In the genomic region with DNA sequence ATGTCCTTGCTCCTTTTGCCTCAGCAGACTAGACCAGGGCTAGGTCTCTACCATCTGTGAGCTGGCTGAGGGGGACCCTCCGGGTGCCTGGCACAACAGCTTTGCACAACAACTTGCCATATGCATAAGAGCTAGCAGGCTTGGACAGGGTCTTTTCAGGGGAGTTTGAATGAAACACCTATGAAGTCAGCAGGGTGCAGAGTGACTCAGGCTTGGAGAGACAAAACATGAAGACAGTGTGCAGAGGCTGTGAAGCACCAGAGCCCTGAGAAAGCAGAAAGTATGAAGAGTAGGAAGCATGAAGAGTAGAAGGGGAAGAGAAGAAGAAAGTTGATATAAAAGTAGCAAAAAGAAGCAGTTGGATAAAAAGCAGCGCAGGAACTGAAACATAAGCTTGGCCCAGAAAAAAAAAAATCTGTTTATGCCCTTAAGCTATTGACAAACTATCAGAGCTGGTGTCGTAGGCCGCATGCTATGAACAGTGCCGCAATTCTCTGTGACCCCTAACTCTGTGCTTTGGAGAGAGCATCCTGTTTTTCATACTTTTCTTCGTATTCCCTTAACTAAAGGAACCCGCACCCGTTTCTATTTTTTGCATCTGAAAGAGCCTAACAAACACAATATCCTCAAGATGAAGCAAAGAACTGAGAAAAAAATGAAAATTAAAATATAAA, we compare ENCODE assay signal across 25 cellular contexts. TPM values are rescaled to one million over a fixed set of nuclear protein-coding genes. Genes with fewer than 3 reads are reported as not detected.
A peak's percentile ranks its signal among the peaks of the same experiment; 100 is the strongest.
DNase-seq lines count a peak whose midpoint lies in the region; ATAC-seq and TF ChIP-seq lines count a peak whose summit lies in the region.
"Had no signal": no experiment of that assay in that cellular context is flagged by ENCODE, and none has a peak within 500 bp of the region (broad histone marks: within the 10 kb centered on the region; RNA-seq: fewer than 3 reads in every experiment).

No MANE protein-coding gene starts in this region.

- H2BK12ac ChIP-seq in mesenchymal stem cell (ENCODE audit: low read length in 2 of 2), result no peak overlapping the region

- H3K27ac Mint-ChIP-seq in neural progenitor cell, result no peak overlapping the region
- H3K27ac Mint-ChIP-seq: activated CD4-positive, alpha-beta memory T cell treated with anti-CD3 and anti-CD28 coated beads, Interleukin-2, amount 10 ng/mL, durations not matched to agents 7 days and 5 days; activated naive CD8-positive, alpha-beta T cell treated with anti-CD3 and anti-CD28 coated beads, Interleukin-2, amount 50 U/mL, for 24 hours; CD4-positive, alpha-beta memory T cell; effector memory CD8-positive, alpha-beta T cell had no signal

- no peaks in the 10 kb centered on the region for H3K36me3 Mint-ChIP-seq in neural progenitor cell
- H3K36me3 Mint-ChIP-seq: CD4-positive, alpha-beta memory T cell had no signal

- no peaks in the 10 kb centered on the region for H3K4me1 Mint-ChIP-seq in neural progenitor cell
- H3K4me1 Mint-ChIP-seq: activated CD4-positive, alpha-beta memory T cell treated with anti-CD3 and anti-CD28 coated beads, Interleukin-2, amount 10 ng/mL, durations not matched to agents 7 days and 5 days; activated naive CD8-positive, alpha-beta T cell treated with anti-CD3 and anti-CD28 coated beads, Interleukin-2, amount 50 U/mL, for 24 hours; CD4-positive, alpha-beta memory T cell; stimulated activated naive CD8-positive, alpha-beta T cell treated with anti-CD3 and anti-CD28 coated beads, Interleukin-15, amount 100 ng/mL, for 72 hours had no signal

- H3K14ac ChIP-seq in mesenchymal stem cell (ENCODE audit: low read length in 2 of 2), result peak overlapping the region in 1 of 2 experiments; percentile 60

- TF ChIP-seq CTCF in choroid plexus epithelial cell (conservative IDR thresholded peaks at IDR 0.05; ENCODE audit: low read depth, low read length) (no peak), neural progenitor cell (IDR thresholded peaks at IDR 0.05) (no peak)

- H3K4ac ChIP-seq in mesenchymal stem cell (ENCODE audit: low read depth in 1 of 2, low read length in 2 of 2), result no peak overlapping the region

- no peaks in the 10 kb centered on the region for H3K27me3 Mint-ChIP-seq in neural progenitor cell (ENCODE audit: insufficient read depth, low read depth)

- H3K18ac ChIP-seq in mesenchymal stem cell (ENCODE audit: low read depth in 1 of 2, low read length in 2 of 2), result no peak overlapping the region

- H3K79me2 ChIP-seq in GM23248 (ENCODE audit: insufficient read depth) (no peaks in the 10 kb centered on the region), neural progenitor cell (ENCODE audit: low read depth) (no peaks in the 10 kb centered on the region)

- H3K9ac ChIP-seq in GM23248 (no peak overlapping the region), mesenchymal stem cell (ENCODE audit: low read length) (no peak overlapping the region), neural progenitor cell (no peak overlapping the region)

- H3K4me3 Mint-ChIP-seq in neural progenitor cell, result no peak overlapping the region
- H3K4me3 Mint-ChIP-seq: activated CD4-positive, alpha-beta memory T cell treated with anti-CD3 and anti-CD28 coated beads, Interleukin-2, amount 10 ng/mL, durations not matched to agents 7 days and 5 days; activated naive CD8-positive, alpha-beta T cell treated with anti-CD3 and anti-CD28 coated beads, Interleukin-2, amount 50 U/mL, for 24 hours; CD4-positive, alpha-beta memory T cell; effector memory CD8-positive, alpha-beta T cell; stimulated activated naive CD8-positive, alpha-beta T cell treated with anti-CD3 and anti-CD28 coated beads, Interleukin-15, amount 100 ng/mL, for 72 hours had no signal

- H3K27me3 ChIP-seq in GM23248 (replicated peaks; ENCODE audit: insufficient read depth) (no peaks in the 10 kb centered on the region), mesenchymal stem cell (ENCODE audit: control insufficient read depth in 1 of 2, insufficient read depth in 1 of 2, low read length in 2 of 2) (no peaks in the 10 kb centered on the region), neural progenitor cell (no peaks in the 10 kb centered on the region)
- H3K27me3 ChIP-seq: body of pancreas, esophagus muscularis mucosa, thyroid gland had no signal

- no peak overlapping the region for H3K27ac ChIP-seq in GM23248
- no peak overlapping the region for H3K27ac ChIP-seq in mesenchymal stem cell (ENCODE audit: low read length, poor library complexity, severe bottlenecking)
- H3K27ac ChIP-seq in neural progenitor cell, result no peak overlapping the region
- H3K27ac ChIP-seq: esophagus muscularis mucosa, thyroid gland had no signal

- ATAC-seq in HG02763 (IDR thresholded peaks at IDR 0.05; ENCODE audit: unreplicated experiment), result no peak
- ATAC-seq: activated naive CD8-positive, alpha-beta T cell treated with anti-CD3 and anti-CD28 coated beads, Interleukin-2, amount 50 U/mL, for 24 hours; body of pancreas; effector memory CD8-positive, alpha-beta T cell; PC-3; stimulated activated naive CD8-positive, alpha-beta T cell treated with anti-CD3 and anti-CD28 coated beads, Interleukin-15, amount 100 ng/mL, for 72 hours had no signal

- H2AFZ ChIP-seq in GM23248 (no peak overlapping the region), mesenchymal stem cell (ENCODE audit: low read depth, low read length) (no peak overlapping the region), neural progenitor cell (replicated peaks) (no peak overlapping the region)

- no peaks in the 10 kb centered on the region for H3K79me1 ChIP-seq in mesenchymal stem cell (replicated peaks; ENCODE audit: low read length, poor library complexity, severe bottlenecking)

- H2BK15ac ChIP-seq in mesenchymal stem cell (ENCODE audit: low read depth, poor library complexity, severe bottlenecking), result no peak overlapping the region

- H4K20me1 ChIP-seq in GM23248 (ENCODE audit: insufficient read depth) (no peaks in the 10 kb centered on the region), neural progenitor cell (ENCODE audit: low read depth) (no peaks in the 10 kb centered on the region)

- no peak overlapping the region for H2AK5ac ChIP-seq in mesenchymal stem cell (ENCODE audit: low read length, severe bottlenecking)

- no peak overlapping the region for H3K4me3 ChIP-seq in GM23248
- H3K4me3 ChIP-seq in choroid plexus epithelial cell (ENCODE audit: low read depth, low read length), result no peak overlapping the region
- no peak overlapping the region for H3K4me3 ChIP-seq in mesenchymal stem cell (ENCODE audit: insufficient read depth in 1 of 2, low read depth in 1 of 2, low read length in 2 of 2)
- no peak overlapping the region for H3K4me3 ChIP-seq in neural progenitor cell
- H3K4me3 ChIP-seq: body of pancreas, esophagus muscularis mucosa, thyroid gland had no signal

- 62 to 63% methylated on average over 8 of the region's 8 CpGs for WGBS in GM23248 (ENCODE audit: low coverage in 1 of 2, low lambda C conversion rate in 2 of 2, missing lambda C conversion rate in 2 of 2), 2 experiments
- WGBS in mesenchymal stem cell, result 72% methylated on average over 5 of the region's 8 CpGs

- H4K91ac ChIP-seq in mesenchymal stem cell (ENCODE audit: low read length), result no peak overlapping the region

- H3F3A ChIP-seq in GM23248 (ENCODE audit: insufficient read depth) (no peaks in the 10 kb centered on the region), neural progenitor cell (ENCODE audit: low read depth) (no peaks in the 10 kb centered on the region)

- no peaks in the 10 kb centered on the region for H3K9me3 ChIP-seq in GM23248 (ENCODE audit: low read depth)
- peaks cover 8% of the 10 kb centered on the region for H3K9me3 ChIP-seq in mesenchymal stem cell (ENCODE audit: control insufficient read depth, low read length)
- no peaks in the 10 kb centered on the region for H3K9me3 ChIP-seq in neural progenitor cell (ENCODE audit: low read depth)
- H3K9me3 ChIP-seq: body of pancreas, thyroid gland had no signal

- in situ Hi-C loops in GM23248 (cut with MboI), result no loop called here

- H3K36me3 ChIP-seq in GM23248 (ENCODE audit: low read depth) (no peaks in the 10 kb centered on the region), mesenchymal stem cell (ENCODE audit: control insufficient read depth in 1 of 2, insufficient read depth in 2 of 2, low read depth in 1 of 2, low read length in 2 of 2) (no peaks in the 10 kb centered on the region), neural progenitor cell (no peaks in the 10 kb centered on the region)
- H3K36me3 ChIP-seq: esophagus muscularis mucosa, thyroid gland had no signal

- H2BK120ac ChIP-seq in mesenchymal stem cell (ENCODE audit: low read depth, low read length), result no peak overlapping the region

- DNase-seq in GM23248, result peak; percentile 32
- DNase-seq in NCI-H69 (lab: John Stamatoyannopoulos, UW), result peak; percentile 26
- DNase-seq in choroid plexus epithelial cell (ENCODE audit: low read depth), result peak; percentile 92
- peak; percentile 41 for DNase-seq in mesenchymal stem cell
- DNase-seq in NCI-H748 (lab: John Stamatoyannopoulos, UW; ENCODE audit: unreplicated experiment), result no peak
- DNase-seq in neural progenitor cell (ENCODE audit: low spot score), result no peak
- DNase-seq: activated CD4-positive, alpha-beta memory T cell treated with anti-CD3 and anti-CD28 coated beads, Interleukin-2, amount 10 ng/mL, durations not matched to agents 7 days and 5 days; activated CD4-positive, CD25-positive, alpha-beta regulatory T cell treated with anti-CD3 and anti-CD28 coated beads, Interleukin-2, amount 50 U/mL, for 72 hours; activated effector memory CD4-positive, alpha-beta T cell treated with anti-CD3 and anti-CD28 coated beads, Interleukin-2, amount 50 U/mL, for 16 hours; activated naive CD8-positive, alpha-beta T cell treated with anti-CD3 and anti-CD28 coated beads, Interleukin-2, amount 50 U/mL, for 24 hours; body of pancreas; CD4-positive, alpha-beta memory T cell; effector memory CD8-positive, alpha-beta T cell; GDM1; KG1; NCI-H226; NCI-H82; PC-3; stimulated activated naive CD8-positive, alpha-beta T cell treated with anti-CD3 and anti-CD28 coated beads, Interleukin-15, amount 100 ng/mL, for 72 hours; thyroid gland had no signal

- no peaks in the 10 kb centered on the region for H3K9me2 ChIP-seq in GM23248 (ENCODE audit: insufficient read depth)

- peaks cover 2% of the 10 kb centered on the region for H3K9me3 Mint-ChIP-seq in neural progenitor cell
- H3K9me3 Mint-ChIP-seq: activated CD4-positive, alpha-beta memory T cell treated with anti-CD3 and anti-CD28 coated beads, Interleukin-2, amount 10 ng/mL, durations not matched to agents 7 days and 5 days; stimulated activated naive CD8-positive, alpha-beta T cell treated with anti-CD3 and anti-CD28 coated beads, Interleukin-15, amount 100 ng/mL, for 72 hours had no signal

- no peak overlapping the region for H4K8ac ChIP-seq in mesenchymal stem cell (ENCODE audit: low read length)

- H3K4me2 ChIP-seq in GM23248 (ENCODE audit: unreplicated experiment) (no peak overlapping the region), mesenchymal stem cell (ENCODE audit: low read length, poor library complexity, severe bottlenecking) (no peak overlapping the region), neural progenitor cell (no peak overlapping the region)

- no peak overlapping the region for H3K23ac ChIP-seq in mesenchymal stem cell (ENCODE audit: low read length in 2 of 2)

- H3K4me1 ChIP-seq in GM23248 (ENCODE audit: insufficient read depth) (no peaks in the 10 kb centered on the region), mesenchymal stem cell (ENCODE audit: control insufficient read depth, insufficient read depth, low read depth, low read length) (peaks cover 2% of the 10 kb centered on the region), neural progenitor cell (no peaks in the 10 kb centered on the region)
- H3K4me1 ChIP-seq: esophagus muscularis mucosa, thyroid gland had no signal

- H2BK5ac ChIP-seq in mesenchymal stem cell (ENCODE audit: low read depth, low read length, poor library complexity, severe bottlenecking), result no peak overlapping the region

RNA-seq across cellular contexts. Expression of a gene that starts 52.7 kb away (rescaled TPM):
- total RNA-seq in GM23248 (2014; rRNA removed; shearing (Covaris generic)), result not detected in 2 replicates
- polyA plus RNA-seq in GM23248 (2016; fragmentation: Nextera tagmentation; extraction: Ambion mirVana), result not detected in 2 replicates
- 0.37 TPM for polyA plus RNA-seq in mesenchymal stem cell (2013, experiment 1 of 2)
- 0.45 TPM for polyA plus RNA-seq in mesenchymal stem cell (2013, experiment 2 of 2)
- not detected in 2 replicates for total RNA-seq in neural progenitor cell (ENCODE audit: low replicate concordance)
- total RNA-seq: activated CD4-positive, alpha-beta memory T cell treated with anti-CD3 and anti-CD28 coated beads, Interleukin-2, amount 10 ng/mL, durations not matched to agents 7 days and 5 days; CD4-positive, alpha-beta memory T cell; esophagus muscularis mucosa; lung microvascular endothelial cell; PC-3; pulmonary artery endothelial cell; T-helper 1 cell treated with Interleukin-12 subunit alpha and Interleukin-12 subunit beta and Interleukin-4 antibody, amounts not matched to agents 30 ng/mL and 1 ng/mL, for 36 hours; thyroid gland had no signal
- polyA plus RNA-seq: CD4-positive, alpha-beta memory T cell had no signal

Comparison
In these comparisons a context has a peak if more than half of its experiments do, and no peak if none do; other contexts are left out.
1. DNase-seq: peak in GM23248 (single experiment), NCI-H69 (single experiment), choroid plexus epithelial cell (single experiment) and mesenchymal stem cell (single experiment); none in NCI-H748 (single experiment) and neural progenitor cell (single experiment).